21 cellular contexts compared by ENCODE assay signal in genomic region chr3:143247007-143247563, GRCh38.
DNase-seq lines count a peak whose midpoint lies in the region; ATAC-seq lines count a peak whose summit lies in the region.
"Had no signal": no experiment of that assay in that cellular context is flagged by ENCODE, and none has a peak within 500 bp of the region (broad histone marks: within the 10 kb centered on the region; RNA-seq: fewer than 3 reads in every experiment).

No MANE protein-coding gene starts in this region.

- H3K27me3 ChIP-seq in H7 (ENCODE audit: control insufficient read depth, insufficient read depth, low read length) = no peaks in the 10 kb centered on the region; the same call in 1 of the 2 replicates
- H3K27me3 ChIP-seq: MG63 had no signal

- DNase-seq in NCI-H146 treated with DMSO at 0.1 percent for 48 hours (lab: John Stamatoyannopoulos, UW; ENCODE audit: unreplicated experiment) (peak; percentile 41), NCI-H748 treated with DMSO at 0.1 percent for 48 hours (lab: John Stamatoyannopoulos, UW) (peak; percentile 49), immature natural killer cell (peak; percentile 67 to 73 (median 69)), HuH-7 (ENCODE audit: low spot score) (no peak), DMS 273 (lab: John Stamatoyannopoulos, UW; ENCODE audit: unreplicated experiment) (no peak), H7 (no peak)
- DNase-seq: C1 segment of cervical spinal cord, DMS79, H9, Kasumi-1, MG63, NCI-H1105, NCI-H1930, NCI-H2171, NCI-H446 treated with DMSO at 0.1 percent for 48 hours, NCI-H774, OCI-M1, Right ventricle myocardium superior, SW 1271 had no signal

- ATAC-seq in GM18517 (IDR thresholded peaks at IDR 0.05; ENCODE audit: unreplicated experiment) = no peak

- no peak overlapping the region for H3K4me3 ChIP-seq in H7 (ENCODE audit: insufficient read depth, low read depth, low read length)
- H3K4me3 ChIP-seq: MG63 had no signal

- H3K27ac Mint-ChIP-seq in immature natural killer cell = peak overlapping the region; percentile 71 to 95 (median 92)
- H3K27ac Mint-ChIP-seq: H9 had no signal

- peak overlapping the region; percentile 67 to 82 (median 70) for H3K4me3 Mint-ChIP-seq in immature natural killer cell
- H3K4me3 Mint-ChIP-seq: H9, IgD-negative memory B cell had no signal

- no peaks in the 10 kb centered on the region for H3K36me3 ChIP-seq in H7 (replicated peaks; ENCODE audit: control insufficient read depth, insufficient read depth, low read length)
- H3K36me3 ChIP-seq: MG63 had no signal

- no peaks in the 10 kb centered on the region for H3K9me3 Mint-ChIP-seq in immature natural killer cell
- H3K9me3 Mint-ChIP-seq: H9 had no signal

- H3K36me3 Mint-ChIP-seq in immature natural killer cell = peaks cover 0 to 10% (median 0%) of the 10 kb centered on the region in 3 donors

- H3K27me3 Mint-ChIP-seq in immature natural killer cell (ENCODE audit: low read depth in 3 of 3) = peaks cover 2 to 5% (median 2%) of the 10 kb centered on the region in 3 donors
- H3K27me3 Mint-ChIP-seq: IgD-negative memory B cell had no signal

- peaks cover 81 to 90% of the 10 kb centered on the region in 2 donors for H3K4me1 Mint-ChIP-seq in immature natural killer cell
- H3K4me1 Mint-ChIP-seq: IgD-negative memory B cell had no signal

Comparison
In these comparisons a context has a peak if more than half of its experiments do, and no peak if none do; other contexts are left out.
1. DNase-seq: peak in NCI-H146 treated with DMSO at 0.1 percent for 48 hours (single experiment), NCI-H748 treated with DMSO at 0.1 percent for 48 hours (single experiment) and immature natural killer cell (3 of 3); none in HuH-7 (single experiment), DMS 273 (single experiment) and H7 (single experiment).